28 cellular contexts compared by ENCODE assay signal in the genomic region with DNA sequence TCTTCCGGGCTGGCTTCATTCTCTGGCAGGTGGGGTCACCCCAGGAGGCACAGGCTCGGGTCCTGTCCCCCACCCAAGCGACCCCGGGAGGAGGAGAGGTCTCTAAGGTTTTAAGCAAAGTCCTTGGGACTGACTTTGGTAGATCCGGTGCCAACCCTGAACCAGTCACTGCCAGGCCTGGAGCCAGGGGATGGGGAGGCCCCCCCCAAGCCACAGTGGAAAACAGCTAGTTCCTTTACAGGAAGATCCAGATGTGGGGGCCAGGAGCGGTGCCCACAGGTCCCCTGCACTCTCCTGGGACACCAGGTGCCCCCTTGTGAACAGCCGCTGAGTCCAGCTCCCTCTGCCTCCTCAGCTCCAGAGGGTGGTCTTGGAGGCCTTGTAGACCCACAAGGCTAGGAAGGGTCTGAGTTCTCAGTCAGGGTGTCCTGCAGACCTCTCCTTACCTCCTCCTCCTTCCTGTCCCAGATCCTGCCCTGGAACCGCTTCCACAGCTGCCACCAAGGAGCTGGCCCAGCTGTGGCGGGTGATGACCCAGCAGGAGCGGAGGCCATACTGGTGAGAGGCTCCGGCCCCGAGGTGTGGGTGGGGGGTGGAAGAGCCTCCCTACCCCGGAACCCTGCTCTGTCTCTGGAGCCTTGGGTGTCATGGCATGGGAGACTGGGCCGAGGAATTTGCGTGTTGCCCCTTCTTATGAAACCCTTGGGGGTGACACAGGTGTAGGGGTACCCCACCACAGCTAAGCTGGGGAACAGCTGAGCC. TPM values are rescaled to one million over a fixed set of nuclear protein-coding genes. Genes with fewer than 3 reads are reported as not detected.
"Had no signal": no experiment of that assay in that cellular context is flagged by ENCODE, and none has a peak within 500 bp of the region (broad histone marks: within the 10 kb centered on the region; RNA-seq: fewer than 3 reads in every experiment).

No MANE protein-coding gene starts in this region.

- H3K9me3 ChIP-seq: esophagus squamous epithelium, heart left ventricle, neutrophil, testis, vagina had no signal

- ATAC-seq: activated CD8-positive, alpha-beta T cell treated with anti-CD3 and anti-CD28 coated beads, Interleukin-2, amount 10 ng/mL, durations not matched to agents 7 days and 5 days; activated naive CD8-positive, alpha-beta T cell treated with anti-CD3 and anti-CD28 coated beads, Interleukin-2, amount 50 U/mL, for 24 hours; heart left ventricle; left lobe of liver; naive thymus-derived CD4-positive, alpha-beta T cell; stimulated activated naive B cell treated with anti-CD40 and anti-IgM and Interleukin-4, amounts not matched to agents 10 μg/mL and 1 μg/mL and 100 μg/mL, for 72 hours had no signal

- H3K27ac Mint-ChIP-seq: activated CD8-positive, alpha-beta T cell treated with anti-CD3 and anti-CD28 coated beads, Interleukin-2, amount 10 ng/mL, durations not matched to agents 7 days and 5 days; activated naive CD8-positive, alpha-beta T cell treated with anti-CD3 and anti-CD28 coated beads, Interleukin-2, amount 50 U/mL, for 24 hours; activated T-helper 1 cell treated with anti-CD3 and anti-CD28 coated beads, Interleukin-12 subunit alpha, Interleukin-12 subunit beta, Interleukin-2, Interleukin-4 antibody, amounts not matched to agents 30 ng/mL and 10 ng/mL and 1 ng/mL, durations not matched to agents 14 hours and 24 hours and 36 hours; brain; naive thymus-derived CD4-positive, alpha-beta T cell; stimulated activated naive B cell treated with anti-CD40 and anti-IgM and Interleukin-4, amounts not matched to agents 10 μg/mL and 1 μg/mL and 100 μg/mL, for 72 hours had no signal

- DNase-seq: activated CD4-positive, alpha-beta T cell treated with anti-CD3 and anti-CD28 coated beads for 1 hour; activated CD4-positive, alpha-beta T cell treated with anti-CD3 and anti-CD28 coated beads, Interleukin-2, amount 50 U/mL, for 1 hour; activated CD8-positive, alpha-beta T cell treated with anti-CD3 and anti-CD28 coated beads, Interleukin-2, amount 10 ng/mL, durations not matched to agents 7 days and 5 days; activated gamma-delta T cell; activated naive CD4-positive, alpha-beta T cell treated with anti-CD3 and anti-CD28 coated beads, Interleukin-2, amount 50 U/mL, for 16 hours; activated naive CD8-positive, alpha-beta T cell treated with anti-CD3 and anti-CD28 coated beads, Interleukin-2, amount 50 U/mL, for 24 hours; esophagus squamous epithelium; kidney; naive thymus-derived CD4-positive, alpha-beta T cell; stimulated activated CD4-positive, alpha-beta T cell treated with anti-CD3 and anti-CD28 coated beads, Interleukin-2, amount 100 ng/mL, for 48 hours; stimulated activated CD8-positive, alpha-beta memory T cell treated with anti-CD3 and anti-CD28 coated beads, Interleukin-4, amount 100 ng/mL, for 48 hours; stimulated activated naive B cell treated with anti-CD40 and anti-IgM and Interleukin-4, amounts not matched to agents 10 μg/mL and 1 μg/mL and 100 μg/mL, for 72 hours; T-helper 1 cell; testis; trophoblast cell had no signal

- H3K4me3 Mint-ChIP-seq: activated CD8-positive, alpha-beta T cell treated with anti-CD3 and anti-CD28 coated beads, Interleukin-2, amount 10 ng/mL, durations not matched to agents 7 days and 5 days; activated naive CD8-positive, alpha-beta T cell treated with anti-CD3 and anti-CD28 coated beads, Interleukin-2, amount 50 U/mL, for 24 hours; activated T-helper 1 cell treated with anti-CD3 and anti-CD28 coated beads, Interleukin-12 subunit alpha, Interleukin-12 subunit beta, Interleukin-2, Interleukin-4 antibody, amounts not matched to agents 30 ng/mL and 10 ng/mL and 1 ng/mL, durations not matched to agents 14 hours and 24 hours and 36 hours; brain; central memory CD8-positive, alpha-beta T cell; naive thymus-derived CD4-positive, alpha-beta T cell had no signal

- H3K4me3 ChIP-seq: esophagus squamous epithelium, lung, testis had no signal

- H3K36me3 Mint-ChIP-seq: brain; naive thymus-derived CD4-positive, alpha-beta T cell; stimulated activated naive B cell treated with anti-CD40 and anti-IgM and Interleukin-4, amounts not matched to agents 10 μg/mL and 1 μg/mL and 100 μg/mL, for 72 hours had no signal

- H3K27ac ChIP-seq: neutrophil, parathyroid adenoma had no signal

- H3K27me3 ChIP-seq: testis, vagina had no signal

- H3K4me1 Mint-ChIP-seq: activated naive CD8-positive, alpha-beta T cell treated with anti-CD3 and anti-CD28 coated beads, Interleukin-2, amount 50 U/mL, for 24 hours; central memory CD8-positive, alpha-beta T cell; naive thymus-derived CD4-positive, alpha-beta T cell had no signal

- H3K9me3 Mint-ChIP-seq: activated naive CD8-positive, alpha-beta T cell treated with anti-CD3 and anti-CD28 coated beads, Interleukin-2, amount 50 U/mL, for 24 hours; activated T-helper 1 cell treated with anti-CD3 and anti-CD28 coated beads, Interleukin-12 subunit alpha, Interleukin-12 subunit beta, Interleukin-2, Interleukin-4 antibody, amounts not matched to agents 30 ng/mL and 10 ng/mL and 1 ng/mL, durations not matched to agents 14 hours and 24 hours and 36 hours; central memory CD8-positive, alpha-beta T cell; naive thymus-derived CD4-positive, alpha-beta T cell; stimulated activated naive B cell treated with anti-CD40 and anti-IgM and Interleukin-4, amounts not matched to agents 10 μg/mL and 1 μg/mL and 100 μg/mL, for 72 hours had no signal

RNA-seq across cellular contexts. Expression of a gene that starts 29.8 kb away (rescaled TPM):
- total RNA-seq: activated CD8-positive, alpha-beta T cell treated with anti-CD3 and anti-CD28 coated beads, Interleukin-2, amount 10 ng/mL, durations not matched to agents 7 days and 5 days; activated T-helper 1 cell treated with anti-CD3 and anti-CD28 coated beads, Interleukin-12 subunit alpha, Interleukin-12 subunit beta, Interleukin-2, Interleukin-4 antibody, amounts not matched to agents 30 ng/mL and 10 ng/mL and 1 ng/mL, durations not matched to agents 14 hours and 24 hours and 36 hours; dermis microvascular lymphatic vessel endothelial cell; esophagus squamous epithelium; heart left ventricle; kidney; left lobe of liver; lung; mesenteric fat pad; mucosa of gallbladder; naive thymus-derived CD4-positive, alpha-beta T cell; pulmonary artery endothelial cell; vagina had no signal
- polyA plus RNA-seq: heart left ventricle; lung; naive thymus-derived CD4-positive, alpha-beta T cell had no signal
